Comparison of ENCODE assay signal across 8 cellular contexts in genomic region chr3:14371573-14372474, GRCh38. TPM values are rescaled to one million over a fixed set of nuclear protein-coding genes. Genes with fewer than 3 reads are reported as not detected.
DNase-seq lines count a peak whose midpoint lies in the region; ATAC-seq and TF ChIP-seq lines count a peak whose summit lies in the region.

No MANE protein-coding gene starts in this region.

- TF ChIP-seq POLR2A in gastrocnemius medialis (IDR thresholded peaks at IDR 0.05) (peak; percentile 67 to 73), GM18505 (IDR thresholded peaks at IDR 0.05; ENCODE audit: borderline replicate concordance, extremely low read depth, insufficient read depth, insufficient read length) (no peak)

- TF ChIP-seq CTCF in SK-N-SH (IDR thresholded peaks at IDR 0.05) (peak; percentile 19; the same call in 1 of the 2 replicates), gastrocnemius medialis (IDR thresholded peaks at IDR 0.05 in 4 of 5, conservative IDR thresholded peaks at IDR 0.05 in 1 of 5) (peak in 1 of 5 experiments; percentile 23)

- intact Hi-C loops in gastrocnemius medialis (cut with DNase I; ENCODE audit: low total_unique reads) = loop anchor here (2.0 to 5.0 kb wide), 4 partner anchors 19 to 83 kb away; no protein-coding TSS in a partner anchor

- H3K4me3 ChIP-seq in SK-N-SH (ENCODE audit: low read depth in 2 of 2, low read length in 1 of 2) (no peak overlapping the region), gastrocnemius medialis (no peak overlapping the region)
- no peak overlapping the region for H3K4me3 ChIP-seq in CD8-positive, alpha-beta memory T cell (ENCODE audit: low read length)

- no peak overlapping the region for H3K9ac ChIP-seq in SK-N-SH

- peak overlapping the region; percentile 7; the same call in 1 of the 2 replicates for H3K4me2 ChIP-seq in SK-N-SH

- ATAC-seq in GM18867 (IDR thresholded peaks at IDR 0.05; ENCODE audit: unreplicated experiment) (peak; percentile 62), gastrocnemius medialis (peak; percentile 71 to 75), GM18505 (IDR thresholded peaks at IDR 0.05; ENCODE audit: unreplicated experiment) (no peak), GM18517 (IDR thresholded peaks at IDR 0.05; ENCODE audit: unreplicated experiment) (no peak)

- H3K27me3 Mint-ChIP-seq in CD8-positive, alpha-beta memory T cell = peaks cover 6 to 7% of the 10 kb centered on the region in 2 donors

- no peaks in the 10 kb centered on the region for H3K9me2 ChIP-seq in SK-N-SH

- H3F3A ChIP-seq in SK-N-SH (replicated peaks; ENCODE audit: insufficient read depth) = no peaks in the 10 kb centered on the region

- no peaks in the 10 kb centered on the region for H4K20me1 ChIP-seq in SK-N-SH (ENCODE audit: insufficient read depth)

- no peak overlapping the region for H3K4me3 Mint-ChIP-seq in CD8-positive, alpha-beta memory T cell

- 29% methylated on average over 10 of the region's 12 CpGs for WGBS in SK-N-SH (ENCODE audit: low lambda C conversion rate)

- TF ChIP-seq RAD21 in SK-N-SH (IDR thresholded peaks at IDR 0.05; ENCODE audit: low read length) = no peak

- CTCF ChIA-PET in SK-N-SH (lab: Yijun Ruan, JAX) = interaction anchor here (1.0 to 2.5 kb wide), 2 partner anchors 22 to 30 kb away, joined by 3 to 8 read pairs; partner anchors contain the start of gene SLC6A6
- CTCF ChIA-PET in CD8-positive, alpha-beta memory T cell (lab: Charles Lee) = no interaction called here

- no peak for TF ChIP-seq EP300 in SK-N-SH (IDR thresholded peaks at IDR 0.05; ENCODE audit: borderline replicate concordance in 1 of 2, low read depth in 1 of 2, low read length in 1 of 2)

- H3K9me3 Mint-ChIP-seq in CD8-positive, alpha-beta memory T cell = no peaks in the 10 kb centered on the region

- in situ Hi-C loops in gastrocnemius medialis (cut with MboI; ENCODE audit: low sequenced_read_pairs in 4 of 4) = no loop called here

- H3K9me3 ChIP-seq in SK-N-SH = no peaks in the 10 kb centered on the region
- H3K9me3 ChIP-seq in gastrocnemius medialis = no peaks in the 10 kb centered on the region
- H3K9me3 ChIP-seq in CD8-positive, alpha-beta memory T cell (ENCODE audit: low read length) = no peaks in the 10 kb centered on the region

- H3K27ac Mint-ChIP-seq in CD8-positive, alpha-beta memory T cell = peak overlapping the region in 2 of 8 donors; percentile 9 to 47

- H3K27me3 ChIP-seq in SK-N-SH (ENCODE audit: insufficient read depth) (no peaks in the 10 kb centered on the region), gastrocnemius medialis (no peaks in the 10 kb centered on the region)
- H3K27me3 ChIP-seq in CD8-positive, alpha-beta memory T cell (ENCODE audit: insufficient read depth, low read length, poor library complexity, severe bottlenecking) = no peaks in the 10 kb centered on the region

- H3K36me3 ChIP-seq in SK-N-SH (replicated peaks in 1 of 2; ENCODE audit: control insufficient read depth in 1 of 2, insufficient read depth in 2 of 2, low read length in 1 of 2) = no peaks in the 10 kb centered on the region
- H3K36me3 ChIP-seq in gastrocnemius medialis = no peaks in the 10 kb centered on the region
- H3K36me3 ChIP-seq in CD8-positive, alpha-beta memory T cell (ENCODE audit: insufficient read depth, low read length) = no peaks in the 10 kb centered on the region

- H3K27ac ChIP-seq in SK-N-SH (ENCODE audit: low read depth in 2 of 2, low read length in 1 of 2) = no peak overlapping the region; a peak in 1 of 4 replicates
- H3K27ac ChIP-seq in gastrocnemius medialis = peak overlapping the region; percentile 84 to 91 (median 85)
- no peak overlapping the region for H3K27ac ChIP-seq in CD8-positive, alpha-beta memory T cell (ENCODE audit: low read depth, low read length)

- DNase-seq in LHCN-M2 (ENCODE audit: low read depth) (peak; percentile 54), SK-N-SH (peak; percentile 90), foreskin melanocyte (peak; percentile 37), gastrocnemius medialis (peak; percentile 91 to 96)
- no peak for DNase-seq in CD8-positive, alpha-beta memory T cell

- H3K79me2 ChIP-seq in SK-N-SH (ENCODE audit: insufficient read depth) = no peaks in the 10 kb centered on the region

- POLR2A ChIA-PET in SK-N-SH (lab: Yijun Ruan, JAX) = no interaction called here
- POLR2A ChIA-PET in CD8-positive, alpha-beta memory T cell (lab: Charles Lee) = no interaction called here

- peaks cover 3 to 11% (median 7%) of the 10 kb centered on the region in 3 donors for H3K4me1 Mint-ChIP-seq in CD8-positive, alpha-beta memory T cell

- H3K4me1 ChIP-seq in SK-N-SH (ENCODE audit: control insufficient read depth in 1 of 2, insufficient read depth in 2 of 2, low read depth in 1 of 2, low read length in 1 of 2) (peaks cover 9 to 31% of the 10 kb centered on the region in 2 experiments; a peak in 2 of 4 replicates), gastrocnemius medialis (peaks cover 56 to 64% of the 10 kb centered on the region in 2 donors)
- H3K4me1 ChIP-seq in CD8-positive, alpha-beta memory T cell (ENCODE audit: insufficient read depth, low read length) = peaks cover 5% of the 10 kb centered on the region

- H2AFZ ChIP-seq in SK-N-SH (ENCODE audit: low read depth) = no peak overlapping the region

- no peaks in the 10 kb centered on the region for H3K36me3 Mint-ChIP-seq in CD8-positive, alpha-beta memory T cell

TF ChIP-seq in SK-N-SH, 30 proteins besides CTCF, POLR2A, EP300 and RAD21:
- TF ChIP-seq GATA2 (CRISPR knock-in tag; IDR thresholded peaks at IDR 0.05) (no peak), NFIC (IDR thresholded peaks at IDR 0.05; ENCODE audit: borderline replicate concordance) (peak; percentile 76), MXI1 (IDR thresholded peaks at IDR 0.05; ENCODE audit: low read depth, low read length) (peak; percentile 23; the same call in 1 of the 2 replicates), FOSL2 (IDR thresholded peaks at IDR 0.05; ENCODE audit: borderline replicate concordance, low read depth) (no peak), TCF12 (IDR thresholded peaks at IDR 0.05) (peak; percentile 10; the same call in 1 of the 2 replicates), ELF1 (IDR thresholded peaks at IDR 0.05) (0 out of 2 replicates have a peak, but pooled peaks have one; percentile 38), CHD2 (IDR thresholded peaks at IDR 0.05; ENCODE audit: low read length, partially characterized antibody) (peak; percentile 38), RXRA (IDR thresholded peaks at IDR 0.05; ENCODE audit: borderline replicate concordance, low read depth) (no peak), JUND (IDR thresholded peaks at IDR 0.05) (no peak), RCOR1 (IDR thresholded peaks at IDR 0.05; ENCODE audit: low read length) (peak; percentile 57; the same call in 1 of the 2 replicates), GABPA (IDR thresholded peaks at IDR 0.05; ENCODE audit: low read depth) (0 out of 2 replicates have a peak, but pooled peaks have one; percentile 18), USF2 (IDR thresholded peaks at IDR 0.05; ENCODE audit: borderline replicate concordance, low read depth, low read length) (no peak)
TF ChIP-seq in SK-N-SH: peak in this region for 7.

RNA-seq across cellular contexts. Expression of gene SLC6A6, which starts 30.6 kb away (rescaled TPM):
- 21.4 and 25.5 TPM in 2 replicates for total RNA-seq in LHCN-M2 (2014; rRNA removed)
- 18.1 TPM for polyA plus RNA-seq in LHCN-M2 (2012)
- polyA plus RNA-seq in SK-N-SH (2012; rRNA removed) = 19.1 and 22.0 TPM in 2 replicates
- polyA plus RNA-seq in SK-N-SH (2012; cell fraction: cytosol; rRNA removed) = 13.1 and 16.4 TPM in 2 replicates
- polyA plus RNA-seq in SK-N-SH (2012; cell fraction: nucleus; rRNA removed) = 30.9 and 43.9 TPM in 2 replicates
- total RNA-seq in gastrocnemius medialis = 100 to 1,000 TPM in 2 of 4 donors, 10 to 100 TPM in 2; 42.1 to 119 (median 88.7) TPM
- 10 to 100 TPM; 44.5 to 44.6 TPM for total RNA-seq in CD8-positive, alpha-beta memory T cell
- polyA plus RNA-seq in CD8-positive, alpha-beta memory T cell = 6.6 TPM

Comparison
In these comparisons a context has a peak if more than half of its experiments do, and no peak if none do; other contexts are left out.
1. ATAC-seq: peak in GM18867 (single experiment) and gastrocnemius medialis (2 of 2); none in GM18505 (single experiment) and GM18517 (single experiment).
2. DNase-seq: peak in LHCN-M2 (single experiment), SK-N-SH (single experiment), foreskin melanocyte (single experiment) and gastrocnemius medialis (2 of 2); none in CD8-positive, alpha-beta memory T cell (0 of 5).
3. H3K27ac ChIP-seq: peak in gastrocnemius medialis (4 of 4); none in SK-N-SH (0 of 2) and CD8-positive, alpha-beta memory T cell (single experiment).